In the genomic region with DNA sequence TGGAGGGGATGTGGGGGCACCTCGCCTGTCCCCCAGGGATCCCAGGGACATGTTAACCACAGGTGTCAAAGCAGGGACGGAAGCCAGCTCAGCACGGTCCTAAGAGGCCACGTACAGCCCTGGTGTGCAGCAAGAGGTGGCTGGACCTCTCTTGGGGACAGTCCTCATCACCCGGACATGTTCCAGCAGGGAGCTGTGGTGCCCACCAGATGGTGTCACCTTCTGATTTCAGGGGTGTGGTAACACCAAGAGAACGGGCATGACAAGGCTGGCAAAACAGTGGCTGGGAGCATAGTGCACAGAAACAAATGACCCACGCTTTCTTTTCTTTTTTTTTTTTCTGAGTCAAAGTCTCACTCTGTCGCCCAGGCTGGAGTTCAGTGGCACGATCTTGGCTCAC, we compare ENCODE assay signal across 25 cellular contexts.
"Had no signal": no experiment of that assay in that cellular context is flagged by ENCODE, and none has a peak within 500 bp of the region (broad histone marks: within the 10 kb centered on the region; RNA-seq: fewer than 3 reads in every experiment).

No MANE protein-coding gene starts in this region.

- DNase-seq: activated CD4-positive, alpha-beta T cell treated with anti-CD3 and anti-CD28 coated beads for 48 hours; activated CD4-positive, alpha-beta T cell treated with anti-CD3 and anti-CD28 coated beads, Interleukin-2, amount 50 U/mL, for 4 hours; activated CD4-positive, CD25-positive, alpha-beta regulatory T cell treated with anti-CD3 and anti-CD28 coated beads, Interleukin-2, amount 50 U/mL, for 72 hours; activated CD8-positive, alpha-beta T cell treated with anti-CD3 and anti-CD28 coated beads, Interleukin-2, amount 10 ng/mL, durations not matched to agents 7 days and 5 days; activated effector memory CD4-positive, alpha-beta T cell treated with Interleukin-2 at 50 U/mL for 16 hours; activated naive CD4-positive, alpha-beta T cell; activated T-cell treated with anti-CD3 and anti-CD28 coated beads, Interleukin-2, amount 50 U/mL, for 24 hours; aorta; KBM-7; NCI-H1105; NCI-H1436; NCI-H1694 treated with DMSO at 0.1 percent for 48 hours; NCI-H2029 treated with DMSO at 0.1 percent for 48 hours; NCI-H345; NCI-H510A; NCI-H526 treated with DMSO at 0.1 percent for 48 hours; NCI-H82; OCI-M1; Peyer's patch; SHP77; SW 1271 had no signal

- ATAC-seq: activated CD8-positive, alpha-beta T cell treated with anti-CD3 and anti-CD28 coated beads, Interleukin-2, amount 10 ng/mL, durations not matched to agents 7 days and 5 days; SK-N-SH treated with all-trans-retinoic acid at 6 μM for 48 hours; WTC11 had no signal

- H3K9me3 ChIP-seq: breast epithelium, Peyer's patch, SJSA1 had no signal

- H3K27me3 ChIP-seq: breast epithelium, Peyer's patch, SJSA1 had no signal

- H3K27ac ChIP-seq: breast epithelium, Peyer's patch, SJSA1 had no signal

- H3K36me3 ChIP-seq: breast epithelium had no signal

- H3K4me3 ChIP-seq: breast epithelium, Peyer's patch, SJSA1 had no signal

- H3K4me1 ChIP-seq: breast epithelium, Peyer's patch, SJSA1 had no signal
